In genomic region chr12:122412851-122413433, GRCh38 we compare ENCODE assay signal across 10 cellular contexts. TPM values are rescaled to one million over a fixed set of nuclear protein-coding genes. Genes with fewer than 3 reads are reported as not detected.
DNase-seq lines count a peak whose midpoint lies in the region; ATAC-seq, FAIRE-seq and TF ChIP-seq lines count a peak whose summit lies in the region.
"Had no signal": no experiment of that assay in that cellular context is flagged by ENCODE, and none has a peak within 500 bp of the region (broad histone marks: within the 10 kb centered on the region; RNA-seq: fewer than 3 reads in every experiment).

No MANE protein-coding gene starts in this region.

- H3K4me3 Mint-ChIP-seq in CD8-positive, alpha-beta memory T cell: peak overlapping the region; percentile 12 to 73 (median 54)

- H3K4me1 Mint-ChIP-seq in CD8-positive, alpha-beta memory T cell: peaks cover 24 to 38% (median 29%) of the 10 kb centered on the region in 3 donors

- H3K9ac ChIP-seq in IMR-90 (ENCODE audit: low read depth, low read length): no peak overlapping the region

- no peak overlapping the region for H4K5ac ChIP-seq in IMR-90 (ENCODE audit: low read depth, low read length)

- CTCF ChIA-PET in CD8-positive, alpha-beta memory T cell (lab: Charles Lee): interaction anchor here (1.7 to 1.9 kb wide), 2 partner anchors 9 to 13 kb away, joined by 6 to 7 read pairs; partner anchors contain the start of gene CLIP1
- CTCF ChIA-PET in IMR-90 (lab: Yijun Ruan, JAX): no interaction called here

- H3K27me3 ChIP-seq in CD8-positive, alpha-beta memory T cell (ENCODE audit: insufficient read depth, low read length, poor library complexity, severe bottlenecking): no peaks in the 10 kb centered on the region
- H3K27me3 ChIP-seq in IMR-90 (ENCODE audit: control insufficient read depth, insufficient read depth, low read length) (no peaks in the 10 kb centered on the region), sigmoid colon (no peaks in the 10 kb centered on the region)

- 0 out of 4 replicates have a peak overlapping the region, but pooled peaks of 1 of the 2 experiments have one; percentile 33 for H4K8ac ChIP-seq in IMR-90 (ENCODE audit: low read depth in 2 of 2, low read length in 2 of 2)

- no peak overlapping the region for H3K56ac ChIP-seq in IMR-90 (ENCODE audit: extremely low read depth, insufficient read depth, low read length)

- in situ Hi-C loops in IMR-90 (cut with MboI; ENCODE audit: low sequenced_read_pairs): no loop called here

- no peak overlapping the region for H4K91ac ChIP-seq in IMR-90 (ENCODE audit: insufficient read depth, low read depth, low read length)

- H3K4me2 ChIP-seq in IMR-90 (ENCODE audit: low read depth, low read length): no peak overlapping the region

- no peak overlapping the region for H2AFZ ChIP-seq in IMR-90 (replicated peaks; ENCODE audit: low read length, poor library complexity)

- no peaks in the 10 kb centered on the region for H3K27me3 Mint-ChIP-seq in CD8-positive, alpha-beta memory T cell

- peaks cover 0 to 2% (median 2%) of the 10 kb centered on the region in 3 donors for H3K36me3 Mint-ChIP-seq in CD8-positive, alpha-beta memory T cell

- DNase-seq in CD8-positive, alpha-beta memory T cell: no peak
- no peak for DNase-seq in IMR-90
- DNase-seq in central memory CD4-positive, alpha-beta T cell: peak; percentile 17
- DNase-seq in sigmoid colon: no peak
- DNase-seq in frontal cortex (ENCODE audit: low spot score in 2 of 2): no peak
- no peak for DNase-seq in T-helper 9 cell
- no peak for DNase-seq in activated gamma-delta T cell treated with Interleukin-2 at 50 U/mL for 16 hours
- DNase-seq: NCI-H1930, SHP77 had no signal

- H3K23ac ChIP-seq in IMR-90 (ENCODE audit: low read depth, low read length): no peak overlapping the region

- H2BK120ac ChIP-seq in IMR-90 (ENCODE audit: low read depth, low read length): no peak overlapping the region

- H3K4me3 ChIP-seq in CD8-positive, alpha-beta memory T cell (ENCODE audit: low read length): no peak overlapping the region
- H3K4me3 ChIP-seq in IMR-90 (ENCODE audit: insufficient read depth, low read depth, low read length) (no peak overlapping the region), sigmoid colon (no peak overlapping the region)

- no peak overlapping the region for H3K14ac ChIP-seq in IMR-90 (replicated peaks; ENCODE audit: low read depth, low read length)

- peaks cover 20% of the 10 kb centered on the region for H3K4me1 ChIP-seq in CD8-positive, alpha-beta memory T cell (ENCODE audit: insufficient read depth, low read length)
- H3K4me1 ChIP-seq in IMR-90 (ENCODE audit: control insufficient read depth, insufficient read depth, low read length): no peaks in the 10 kb centered on the region
- H3K4me1 ChIP-seq in sigmoid colon: peaks cover 0 to 70% (median 57%) of the 10 kb centered on the region in 4 donors

- no peak overlapping the region for H2AK5ac ChIP-seq in IMR-90 (ENCODE audit: low read depth, low read length)

- BruUV-seq in IMR-90 (replicated peaks; lab: Mats Ljungman, UMichigan): no TSS peak

- dilution Hi-C loops in IMR-90 (cut with HindIII; ENCODE audit: low sequenced_read_pairs, unreplicated experiment): no loop called here

- peak overlapping the region; percentile 42 to 97 (median 76) for H3K27ac Mint-ChIP-seq in CD8-positive, alpha-beta memory T cell

- no peak for TF ChIP-seq RAD21 in IMR-90 (IDR thresholded peaks at IDR 0.05; ENCODE audit: low read length)

- peak overlapping the region; percentile 19 for H2BK5ac ChIP-seq in IMR-90 (ENCODE audit: low read depth, low read length, poor library complexity, severe bottlenecking)

- H2BK15ac ChIP-seq in IMR-90 (ENCODE audit: low read depth, low read length): no peak overlapping the region

- intact Hi-C loops in IMR-90 (cut with micrococcal nuclease) (no loop called here), sigmoid colon (cut with DNase I) (no loop called here)

- H3K9me3 ChIP-seq in CD8-positive, alpha-beta memory T cell (ENCODE audit: low read length): no peaks in the 10 kb centered on the region
- H3K9me3 ChIP-seq in IMR-90 (ENCODE audit: control insufficient read depth, insufficient read depth, low read length) (no peaks in the 10 kb centered on the region), sigmoid colon (no peaks in the 10 kb centered on the region)

- TF ChIP-seq EP300 in sigmoid colon (IDR thresholded peaks at IDR 0.05): peak in 1 of 4 donors; percentile 18

- H2BK20ac ChIP-seq in IMR-90 (ENCODE audit: low read depth, low read length): no peak overlapping the region

- no peak for FAIRE-seq in frontal cortex (lab: Jason Lieb, UNC)

- TF ChIP-seq POLR2A in IMR-90 (IDR thresholded peaks at IDR 0.05; ENCODE audit: low read depth, low read length) (no peak), sigmoid colon (IDR thresholded peaks at IDR 0.05) (no peak)

- no peak overlapping the region for H2AK9ac ChIP-seq in IMR-90 (replicated peaks; ENCODE audit: low read depth, low read length, poor library complexity)

- no peak for TF ChIP-seq CTCF in IMR-90 (conservative IDR thresholded peaks at IDR 0.05; ENCODE audit: low read depth, low read length)
- no peak for TF ChIP-seq CTCF in sigmoid colon (IDR thresholded peaks at IDR 0.05)

- H3K4ac ChIP-seq in IMR-90 (ENCODE audit: low read depth, low read length): no peak overlapping the region

- peaks cover 2% of the 10 kb centered on the region; the same call in 1 of the 2 replicates for H4K20me1 ChIP-seq in IMR-90 (ENCODE audit: insufficient read depth, low read length)

- ATAC-seq in IMR-90 (ENCODE audit: low read depth) (no peak), HG03342 (IDR thresholded peaks at IDR 0.05; ENCODE audit: unreplicated experiment) (no peak)

- peaks cover 19 to 73% of the 10 kb centered on the region in 2 experiments for H3K79me1 ChIP-seq in IMR-90 (ENCODE audit: low read depth in 1 of 2, low read length in 2 of 2)

- peaks cover 3% of the 10 kb centered on the region; the same call in 1 of the 2 replicates for H3K9me1 ChIP-seq in IMR-90 (ENCODE audit: insufficient read depth, low read length)

- no peaks in the 10 kb centered on the region for H3K9me3 Mint-ChIP-seq in CD8-positive, alpha-beta memory T cell

- POLR2A ChIA-PET in CD8-positive, alpha-beta memory T cell (lab: Charles Lee): interaction anchor here (1.0 kb wide), 1 partner anchor 13 kb away, joined by 4 read pairs; no protein-coding TSS in a partner anchor
- POLR2A ChIA-PET in IMR-90 (lab: Charles Lee; ENCODE audit: unreplicated experiment): no interaction called here

- 80% methylated on average over 1 of the region's 4 CpGs; no CpG with 5 or more reads in 1 of the 2 experiments for WGBS in IMR-90 (ENCODE audit: extremely low coverage in 2 of 2, insufficient read length in 1 of 2), 2 experiments
- 50 to 55% methylated on average over 4 of the region's 4 CpGs for WGBS in sigmoid colon, 2 donors

- peak overlapping the region; percentile 9 for H3K27ac ChIP-seq in CD8-positive, alpha-beta memory T cell (ENCODE audit: low read depth, low read length)
- H3K27ac ChIP-seq in IMR-90 (ENCODE audit: insufficient read depth, low read length): no peak overlapping the region
- H3K27ac ChIP-seq in sigmoid colon: peak overlapping the region; percentile 57 to 99 (median 78)

- no peak overlapping the region for H3K18ac ChIP-seq in IMR-90 (ENCODE audit: low read depth, low read length)

- no peaks in the 10 kb centered on the region for H3K36me3 ChIP-seq in CD8-positive, alpha-beta memory T cell (ENCODE audit: insufficient read depth, low read length)
- H3K36me3 ChIP-seq in IMR-90 (ENCODE audit: control insufficient read depth, insufficient read depth, low read length) (0 out of 2 replicates have a peak, but pooled peaks cover 7% of the 10 kb centered on the region), sigmoid colon (peaks cover 0 to 8% (median 0%) of the 10 kb centered on the region in 4 donors)

TF ChIP-seq in IMR-90, 13 proteins besides CTCF, POLR2A, EP300 and RAD21 (continues in another document):
- TF ChIP-seq FOS (IDR thresholded peaks at IDR 0.05; ENCODE audit: low read depth, low read length): no peak
- TF ChIP-seq RCOR1 (IDR thresholded peaks at IDR 0.05; ENCODE audit: insufficient replicate concordance, low read length): no peak
- TF ChIP-seq NFE2L2 (IDR thresholded peaks at IDR 0.05; ENCODE audit: low read depth, low read length): no peak
- TF ChIP-seq BHLHE40 (IDR thresholded peaks at IDR 0.05; ENCODE audit: low read depth, low read length): no peak
- no peak for TF ChIP-seq RFX5 (IDR thresholded peaks at IDR 0.05; ENCODE audit: low read depth, low read length)
- TF ChIP-seq CEBPB (IDR thresholded peaks at IDR 0.05; ENCODE audit: low read depth, low read length): no peak
- TF ChIP-seq MXI1 (IDR thresholded peaks at IDR 0.05; ENCODE audit: borderline replicate concordance, low read depth, low read length): no peak
- no peak for TF ChIP-seq ELK1 (IDR thresholded peaks at IDR 0.05; ENCODE audit: borderline replicate concordance, low read depth, low read length)
- no peak for TF ChIP-seq MAZ (IDR thresholded peaks at IDR 0.05; ENCODE audit: borderline replicate concordance, low read depth, low read length)
- no peak for TF ChIP-seq CHD1 (IDR thresholded peaks at IDR 0.05; ENCODE audit: low read depth, low read length)
- no peak for TF ChIP-seq MAFK (IDR thresholded peaks at IDR 0.05; ENCODE audit: low read depth, low read length)

RNA-seq across cellular contexts. Expression of gene CLIP1, which starts 9.5 kb away (rescaled TPM):
- 10 to 100 TPM; 43.9 to 48.2 TPM for total RNA-seq in CD8-positive, alpha-beta memory T cell
- polyA plus RNA-seq in CD8-positive, alpha-beta memory T cell: 27.3 TPM
- total RNA-seq in IMR-90 (2012; rRNA removed): 54.8 and 58.9 TPM in 2 replicates
- 35.6 and 38.0 TPM in 2 replicates for polyA plus RNA-seq in IMR-90 (2012; rRNA removed)
- 14.5 and 24.5 TPM in 2 replicates for polyA plus RNA-seq in IMR-90 (2012; cell fraction: cytosol; rRNA removed)
- polyA plus RNA-seq in IMR-90 (2012; cell fraction: nucleus; rRNA removed; ENCODE audit: low replicate concordance): 33.5 and 72.7 TPM in 2 replicates
- total RNA-seq in sigmoid colon: 100 to 1,000 TPM; 159 to 257 (median 196) TPM
- 10 to 100 TPM; 16.8 to 20.1 (median 19.5) TPM for polyA plus RNA-seq in sigmoid colon
- total RNA-seq in frontal cortex: 72.2 TPM
